1 cellular context compared by ENCODE assay signal in the genomic region with DNA sequence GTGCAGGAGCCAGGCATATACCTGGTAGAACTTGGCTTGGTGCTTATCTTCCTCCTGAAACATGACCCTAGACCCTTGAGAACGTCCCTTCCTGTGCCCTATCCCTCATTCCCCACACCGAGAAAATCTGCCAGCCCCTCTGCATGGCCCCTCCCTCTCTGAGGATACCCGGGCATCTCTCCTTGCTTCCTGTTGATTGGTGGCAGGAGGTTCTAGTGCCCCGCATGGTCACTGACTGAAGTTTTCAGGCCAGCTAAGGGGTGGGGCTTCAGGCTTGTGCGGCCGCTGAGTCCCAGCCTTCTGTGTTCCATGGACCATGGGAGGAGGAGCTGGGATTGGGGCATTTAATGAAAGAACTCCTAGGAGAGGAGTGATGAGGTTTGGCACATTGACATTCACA.
TF ChIP-seq lines count a peak whose summit lies in the region.

No MANE protein-coding gene starts in this region.

TF ChIP-seq in SK-N-SH, 30 proteins besides CTCF, POLR2A, EP300 and RAD21 (continued from another document):
- no peak for TF ChIP-seq YY1 (IDR thresholded peaks at IDR 0.05; ENCODE audit: low read depth)
